1 cellular context compared by ENCODE assay signal in the genomic region with DNA sequence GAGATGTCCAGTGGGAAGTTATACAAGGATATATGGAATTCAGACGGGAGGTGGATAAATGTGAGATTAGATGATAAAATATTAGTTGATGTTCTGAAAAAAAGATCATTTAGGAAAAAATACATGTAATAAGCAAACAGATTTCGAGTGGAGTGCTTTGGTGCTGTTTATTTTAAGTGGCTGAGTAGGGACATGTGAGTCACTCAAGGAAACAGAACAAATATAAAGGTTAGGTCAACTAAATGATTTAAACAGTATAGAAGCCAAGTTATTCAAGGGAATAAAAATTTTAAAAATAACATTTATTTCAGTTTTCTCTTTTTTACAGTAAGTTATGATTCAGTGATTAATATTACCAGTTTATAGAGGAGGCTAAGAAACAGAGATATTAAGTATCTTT.
TF ChIP-seq lines count a peak whose summit lies in the region.

No MANE protein-coding gene starts in this region.

TF ChIP-seq in IMR-90, 13 proteins besides CTCF, POLR2A, EP300 and RAD21 (continued from another document):
- TF ChIP-seq NFE2L2 (IDR thresholded peaks at IDR 0.05; ENCODE audit: low read depth, low read length): no peak
- TF ChIP-seq RCOR1 (IDR thresholded peaks at IDR 0.05; ENCODE audit: insufficient replicate concordance, low read length): no peak
- TF ChIP-seq MAZ (IDR thresholded peaks at IDR 0.05; ENCODE audit: borderline replicate concordance, low read depth, low read length): no peak
- no peak for TF ChIP-seq FOS (IDR thresholded peaks at IDR 0.05; ENCODE audit: low read depth, low read length)
- TF ChIP-seq MAFK (IDR thresholded peaks at IDR 0.05; ENCODE audit: low read depth, low read length): no peak
- TF ChIP-seq, protein P1, sequence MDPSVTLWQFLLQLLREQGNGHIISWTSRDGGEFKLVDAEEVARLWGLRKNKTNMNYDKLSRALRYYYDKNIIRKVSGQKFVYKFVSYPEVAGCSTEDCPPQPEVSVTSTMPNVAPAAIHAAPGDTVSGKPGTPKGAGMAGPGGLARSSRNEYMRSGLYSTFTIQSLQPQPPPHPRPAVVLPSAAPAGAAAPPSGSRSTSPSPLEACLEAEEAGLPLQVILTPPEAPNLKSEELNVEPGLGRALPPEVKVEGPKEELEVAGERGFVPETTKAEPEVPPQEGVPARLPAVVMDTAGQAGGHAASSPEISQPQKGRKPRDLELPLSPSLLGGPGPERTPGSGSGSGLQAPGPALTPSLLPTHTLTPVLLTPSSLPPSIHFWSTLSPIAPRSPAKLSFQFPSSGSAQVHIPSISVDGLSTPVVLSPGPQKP (IDR thresholded peaks at IDR 0.05; ENCODE audit: borderline replicate concordance, low read depth, low read length): no peak
- TF ChIP-seq, protein P2, sequence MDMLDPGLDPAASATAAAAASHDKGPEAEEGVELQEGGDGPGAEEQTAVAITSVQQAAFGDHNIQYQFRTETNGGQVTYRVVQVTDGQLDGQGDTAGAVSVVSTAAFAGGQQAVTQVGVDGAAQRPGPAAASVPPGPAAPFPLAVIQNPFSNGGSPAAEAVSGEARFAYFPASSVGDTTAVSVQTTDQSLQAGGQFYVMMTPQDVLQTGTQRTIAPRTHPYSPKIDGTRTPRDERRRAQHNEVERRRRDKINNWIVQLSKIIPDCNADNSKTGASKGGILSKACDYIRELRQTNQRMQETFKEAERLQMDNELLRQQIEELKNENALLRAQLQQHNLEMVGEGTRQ (IDR thresholded peaks at IDR 0.05; ENCODE audit: low read depth, low read length): no peak
